ENCODE assay signal across 8 cellular contexts in genomic region chr3:30658328-30659052, GRCh38. TPM values are rescaled to one million over a fixed set of nuclear protein-coding genes. Genes with fewer than 3 reads are reported as not detected.
DNase-seq lines count a peak whose midpoint lies in the region; ATAC-seq and TF ChIP-seq lines count a peak whose summit lies in the region.

No MANE protein-coding gene starts in this region.

- H3K36me3 Mint-ChIP-seq in activated naive CD8-positive, alpha-beta T cell = peaks cover 54% of the 10 kb centered on the region

- peak; percentile 84 for DNase-seq in NOMO-1 treated with DMSO at 0.1 percent for 48 hours (lab: John Stamatoyannopoulos, UW; ENCODE audit: unreplicated experiment)
- DNase-seq in right atrium auricular region (ENCODE audit: low spot score) = no peak
- peak; percentile 60 for DNase-seq in stimulated activated CD4-positive, alpha-beta T cell treated with anti-CD3 and anti-CD28 coated beads, Interleukin-4, amount 100 ng/mL, for 24 hours
- DNase-seq in HuH-7 (ENCODE audit: low spot score) = no peak
- DNase-seq in posterior vena cava (ENCODE audit: low spot score) = no peak

- intact Hi-C loops in posterior vena cava (cut with DNase I) = no loop called here

- ATAC-seq in GM18870 (IDR thresholded peaks at IDR 0.05; ENCODE audit: unreplicated experiment) (peak; percentile 91), HG02938 (IDR thresholded peaks at IDR 0.05; ENCODE audit: unreplicated experiment) (peak; percentile 86)

- peaks cover 96% of the 10 kb centered on the region for H3K4me1 Mint-ChIP-seq in activated naive CD8-positive, alpha-beta T cell (ENCODE audit: low read depth)

- H3K9me3 Mint-ChIP-seq in activated naive CD8-positive, alpha-beta T cell (ENCODE audit: low read depth) = peaks cover 5% of the 10 kb centered on the region

- no peaks in the 10 kb centered on the region for H3K27me3 ChIP-seq in right atrium auricular region

- peaks cover 71% of the 10 kb centered on the region for H3K36me3 ChIP-seq in right atrium auricular region

- no peaks in the 10 kb centered on the region for H3K27me3 Mint-ChIP-seq in activated naive CD8-positive, alpha-beta T cell

- no peaks in the 10 kb centered on the region for H3K9me3 ChIP-seq in right atrium auricular region

- H3K27ac Mint-ChIP-seq in activated naive CD8-positive, alpha-beta T cell = peak overlapping the region; percentile 96

- no peak for TF ChIP-seq CTCF in right atrium auricular region (IDR thresholded peaks at IDR 0.05)

- H3K4me1 ChIP-seq in right atrium auricular region = peaks cover 0 to 93% of the 10 kb centered on the region in 2 donors

- peak overlapping the region; percentile 85 for H3K4me3 Mint-ChIP-seq in activated naive CD8-positive, alpha-beta T cell

- H3K27ac ChIP-seq in right atrium auricular region = peak overlapping the region; percentile 64 to 77

- H3K4me3 ChIP-seq in right atrium auricular region = no peak overlapping the region

RNA-seq across cellular contexts. Expression of gene TGFBR2, which starts 52.1 kb away (rescaled TPM):
- total RNA-seq in right atrium auricular region (100 to 1,000 TPM; 205 to 210 TPM), posterior vena cava (100 to 1,000 TPM; 243 to 291 TPM)

Comparison
In these comparisons a context has a peak if more than half of its experiments do, and no peak if none do; other contexts are left out.
1. DNase-seq: peak in NOMO-1 treated with DMSO at 0.1 percent for 48 hours (single experiment) and stimulated activated CD4-positive, alpha-beta T cell treated with anti-CD3 and anti-CD28 coated beads, Interleukin-4, amount 100 ng/mL, for 24 hours (single experiment); none in right atrium auricular region (single experiment), HuH-7 (single experiment) and posterior vena cava (single experiment).